ENCODE assay signal across 22 cellular contexts in genomic region chrX:136369377-136369776, GRCh38.
A peak's percentile ranks its signal among the peaks of the same experiment; 100 is the strongest.
DNase-seq lines count a peak whose midpoint lies in the region; ATAC-seq, FAIRE-seq and TF ChIP-seq lines count a peak whose summit lies in the region.
"Had no signal": no experiment of that assay in that cellular context is flagged by ENCODE, and none has a peak within 500 bp of the region (broad histone marks: within the 10 kb centered on the region; RNA-seq: fewer than 3 reads in every experiment).

No MANE protein-coding gene starts in this region.

- intact Hi-C loops in naive thymus-derived CD4-positive, alpha-beta T cell (cut with micrococcal nuclease): loop anchor here in 1 of 2 donors (10.0 kb wide), 1 partner anchor 55 kb away; no protein-coding TSS in a partner anchor

- CTCF ChIA-PET in naive thymus-derived CD4-positive, alpha-beta T cell (lab: Charles Lee): no interaction called here

- no peak for DNase-seq in GM19239 (ENCODE audit: insufficient read length, low spot score)
- peak; percentile 43 for DNase-seq in OCI-M1 (lab: John Stamatoyannopoulos, UW)
- DNase-seq in naive thymus-derived CD4-positive, alpha-beta T cell: no peak
- DNase-seq in RPMI8226: no peak
- DNase-seq: ACHN; BE2C; C1 segment of cervical spinal cord; CD4-positive, CD25-positive, alpha-beta regulatory T cell; CD8-positive, alpha-beta memory T cell; COR-L47; DMS 273 treated with DMSO at 0.1 percent for 48 hours; DMS53; DND-41; EL had no signal

- no peaks in the 10 kb centered on the region for H4K20me1 ChIP-seq in KMS-11 (ENCODE audit: insufficient read depth)

- H3K9me3 Mint-ChIP-seq in naive thymus-derived CD4-positive, alpha-beta T cell: peaks cover 0 to 3% (median 0%) of the 10 kb centered on the region in 11 donors
- H3K9me3 Mint-ChIP-seq: CD4-positive, CD25-positive, alpha-beta regulatory T cell; CD8-positive, alpha-beta memory T cell had no signal

- H3K27me3 ChIP-seq in KMS-11 (ENCODE audit: insufficient read depth, low read depth): no peaks in the 10 kb centered on the region
- H3K27me3 ChIP-seq in naive thymus-derived CD4-positive, alpha-beta T cell (ENCODE audit: control insufficient read depth in 2 of 2, insufficient read depth in 2 of 2, low read length in 2 of 2): no peaks in the 10 kb centered on the region
- H3K27me3 ChIP-seq: BE2C had no signal

- no peak overlapping the region for H3K4me3 ChIP-seq in KMS-11 (IDR thresholded peaks at IDR 0.05; ENCODE audit: insufficient read depth, low read depth, low read length)
- no peak overlapping the region for H3K4me3 ChIP-seq in naive thymus-derived CD4-positive, alpha-beta T cell (ENCODE audit: low read length)
- H3K4me3 ChIP-seq: HAP-1 had no signal

- ATAC-seq in GM19455 (IDR thresholded peaks at IDR 0.05; ENCODE audit: unreplicated experiment) (no peak), HG03139 (IDR thresholded peaks at IDR 0.05; ENCODE audit: unreplicated experiment) (no peak)
- ATAC-seq in naive thymus-derived CD4-positive, alpha-beta T cell: no peak

- peaks cover 13% of the 10 kb centered on the region for H3K4me1 ChIP-seq in KMS-11 (ENCODE audit: low read depth, poor library complexity, severe bottlenecking)
- H3K4me1 ChIP-seq in naive thymus-derived CD4-positive, alpha-beta T cell (ENCODE audit: control insufficient read depth in 2 of 2, insufficient read depth in 2 of 2, low read length in 2 of 2): no peaks in the 10 kb centered on the region
- H3K4me1 ChIP-seq: BE2C had no signal

- no peaks in the 10 kb centered on the region for H3K4me1 Mint-ChIP-seq in naive thymus-derived CD4-positive, alpha-beta T cell
- H3K4me1 Mint-ChIP-seq: CD4-positive, CD25-positive, alpha-beta regulatory T cell; CD8-positive, alpha-beta memory T cell had no signal

- H3K79me2 ChIP-seq in KMS-11 (ENCODE audit: insufficient read depth, low read depth): no peaks in the 10 kb centered on the region

- POLR2A ChIA-PET in naive thymus-derived CD4-positive, alpha-beta T cell (lab: Charles Lee): interaction anchor here (0.6 kb wide), 1 partner anchor 98 kb away, joined by 3 read pairs; no protein-coding TSS in a partner anchor

- peak overlapping the region; percentile 94 for H3K4me2 ChIP-seq in KMS-11

- H3K36me3 ChIP-seq in KMS-11 (ENCODE audit: insufficient read depth): no peaks in the 10 kb centered on the region
- H3K36me3 ChIP-seq in naive thymus-derived CD4-positive, alpha-beta T cell (ENCODE audit: control insufficient read depth in 2 of 3, insufficient read depth in 3 of 3, low read length in 3 of 3): no peaks in the 10 kb centered on the region
- H3K36me3 ChIP-seq: BE2C, HAP-1 had no signal

- H3K36me3 Mint-ChIP-seq in naive thymus-derived CD4-positive, alpha-beta T cell: no peaks in the 10 kb centered on the region
- H3K36me3 Mint-ChIP-seq: CD4-positive, CD25-positive, alpha-beta regulatory T cell; CD8-positive, alpha-beta memory T cell had no signal

- TF ChIP-seq CTCF in KMS-11 (conservative IDR thresholded peaks at IDR 0.05; ENCODE audit: low read depth, low read length): no peak

- peak overlapping the region; percentile 46; the same call in 1 of the 2 replicates for H3K27ac ChIP-seq in KMS-11
- H3K27ac ChIP-seq in naive thymus-derived CD4-positive, alpha-beta T cell (ENCODE audit: low read depth, low read length): no peak overlapping the region

- no peak overlapping the region for H3K4me3 Mint-ChIP-seq in naive thymus-derived CD4-positive, alpha-beta T cell
- H3K4me3 Mint-ChIP-seq: CD4-positive, CD25-positive, alpha-beta regulatory T cell; CD8-positive, alpha-beta memory T cell had no signal

- peak overlapping the region; percentile 20; the same call in 1 of the 2 replicates for H3K9ac ChIP-seq in KMS-11

- no peak overlapping the region for H3K27ac Mint-ChIP-seq in naive thymus-derived CD4-positive, alpha-beta T cell
- H3K27ac Mint-ChIP-seq: CD8-positive, alpha-beta memory T cell had no signal

- FAIRE-seq in GM19239 (lab: Jason Lieb, UNC): peak; percentile 37
- FAIRE-seq in colon (lab: Jason Lieb, UNC): peak; percentile 77
- FAIRE-seq: A204.1, GM12892, GM18507 had no signal

- peaks cover 0 to 10% (median 5%) of the 10 kb centered on the region in 5 donors for H3K27me3 Mint-ChIP-seq in naive thymus-derived CD4-positive, alpha-beta T cell
- H3K27me3 Mint-ChIP-seq: CD4-positive, CD25-positive, alpha-beta regulatory T cell had no signal

- H2AFZ ChIP-seq in KMS-11 (ENCODE audit: low read depth): peak overlapping the region; percentile 92

- H3K9me3 ChIP-seq in naive thymus-derived CD4-positive, alpha-beta T cell (ENCODE audit: control insufficient read depth in 2 of 3, low read length in 3 of 3): no peaks in the 10 kb centered on the region
- H3K9me3 ChIP-seq: BE2C, HAP-1 had no signal
